Comparison of ENCODE assay signal across 8 cellular contexts in genomic region chr5:172175263-172175719, GRCh38. TPM values are rescaled to one million over a fixed set of nuclear protein-coding genes. Genes with fewer than 3 reads are reported as not detected.
A peak's percentile ranks its signal among the peaks of the same experiment; 100 is the strongest.
DNase-seq lines count a peak whose midpoint lies in the region; ATAC-seq and TF ChIP-seq lines count a peak whose summit lies in the region.

No MANE protein-coding gene starts in this region.

- peak overlapping the region; percentile 76 for H3K4me2 ChIP-seq in MM.1S (ENCODE audit: low read depth, low read length)

- intact Hi-C loops in left ventricle myocardium inferior (cut with micrococcal nuclease) = no loop called here

- H3K27ac ChIP-seq in MM.1S (ENCODE audit: low read length) = peak overlapping the region; percentile 72
- peak overlapping the region; percentile 72 for H3K27ac ChIP-seq in left ventricle myocardium inferior (replicated peaks)

- no peak overlapping the region for H2AFZ ChIP-seq in MM.1S (ENCODE audit: low read length)

- H3K79me2 ChIP-seq in MM.1S (ENCODE audit: low read length) = peaks cover 92% of the 10 kb centered on the region

- TF ChIP-seq CTCF in MM.1S (IDR thresholded peaks at IDR 0.05; ENCODE audit: low read length) = no peak
- no peak for TF ChIP-seq CTCF in left ventricle myocardium inferior (IDR thresholded peaks at IDR 0.05; ENCODE audit: borderline replicate concordance)

- H4K20me1 ChIP-seq in MM.1S (ENCODE audit: insufficient read depth, low read length) = no peaks in the 10 kb centered on the region

- H3F3A ChIP-seq in MM.1S (ENCODE audit: insufficient read depth, low read length) = peaks cover 40% of the 10 kb centered on the region

- peak; percentile 48 for ATAC-seq in GM21717 (IDR thresholded peaks at IDR 0.05; ENCODE audit: unreplicated experiment)

- DNase-seq in ELR (ENCODE audit: low read depth) = peak; percentile 31
- peak; percentile 90 for DNase-seq in MM.1S
- DNase-seq in activated CD8-positive, alpha-beta memory T cell treated with anti-CD3 and anti-CD28 coated beads for 4 hours (ENCODE audit: low read depth in 2 of 2) = peak; percentile 79 to 81
- peak; percentile 57 for DNase-seq in left ventricle myocardium inferior
- peak; percentile 57 for DNase-seq in stimulated activated CD8-positive, alpha-beta memory T cell treated with anti-CD3 and anti-CD28 coated beads, Interleukin-15, amount 100 ng/mL, for 24 hours (ENCODE audit: low read depth)
- DNase-seq in NCI-H2196 treated with DMSO at 0.1 percent for 48 hours (lab: John Stamatoyannopoulos, UW; ENCODE audit: unreplicated experiment) = no peak
- DNase-seq in NCI-H187 treated with DMSO at 0.1 percent for 48 hours (lab: John Stamatoyannopoulos, UW) = no peak

- H3K27me3 ChIP-seq in MM.1S (replicated peaks; ENCODE audit: insufficient read depth, low read length) (no peaks in the 10 kb centered on the region), left ventricle myocardium inferior (ENCODE audit: low read depth) (no peaks in the 10 kb centered on the region)

- H3K4me3 ChIP-seq in MM.1S (ENCODE audit: low read length) (peak overlapping the region; percentile 64), left ventricle myocardium inferior (peak overlapping the region; percentile 45)

- no peaks in the 10 kb centered on the region for H3K9me2 ChIP-seq in MM.1S (replicated peaks; ENCODE audit: insufficient read depth, low read length)

- no peaks in the 10 kb centered on the region for H3K9me3 ChIP-seq in MM.1S (replicated peaks; ENCODE audit: insufficient read depth, low read length)
- H3K9me3 ChIP-seq in left ventricle myocardium inferior (replicated peaks) = no peaks in the 10 kb centered on the region

- peak overlapping the region; percentile 54 for H3K9ac ChIP-seq in MM.1S (ENCODE audit: low read length)

- peaks cover 34% of the 10 kb centered on the region for H3K4me1 ChIP-seq in MM.1S (ENCODE audit: low read length)
- peaks cover 70% of the 10 kb centered on the region for H3K4me1 ChIP-seq in left ventricle myocardium inferior

- H3K36me3 ChIP-seq in MM.1S (replicated peaks; ENCODE audit: insufficient read depth, low read length) = no peaks in the 10 kb centered on the region
- no peaks in the 10 kb centered on the region for H3K36me3 ChIP-seq in left ventricle myocardium inferior

RNA-seq across cellular contexts. Expression of gene STK10, which starts 12.7 kb away (rescaled TPM):
- total RNA-seq in left ventricle myocardium inferior = 5.3 TPM

RNA-seq across cellular contexts. Expression of gene EFCAB9, which starts 18.7 kb away (rescaled TPM):
- not detected for total RNA-seq in left ventricle myocardium inferior

Comparison
In these comparisons a context has a peak if more than half of its experiments do, and no peak if none do; other contexts are left out.
1. DNase-seq: peak in ELR (single experiment), MM.1S (single experiment), activated CD8-positive, alpha-beta memory T cell treated with anti-CD3 and anti-CD28 coated beads for 4 hours (2 of 2), left ventricle myocardium inferior (single experiment) and stimulated activated CD8-positive, alpha-beta memory T cell treated with anti-CD3 and anti-CD28 coated beads, Interleukin-15, amount 100 ng/mL, for 24 hours (single experiment); none in NCI-H2196 treated with DMSO at 0.1 percent for 48 hours (single experiment) and NCI-H187 treated with DMSO at 0.1 percent for 48 hours (single experiment).